Comparison of ENCODE assay signal across 23 cellular contexts in genomic region chr4:79257953-79258613, GRCh38.
"Had no signal": no experiment of that assay in that cellular context is flagged by ENCODE, and none has a peak within 500 bp of the region (broad histone marks: within the 10 kb centered on the region; RNA-seq: fewer than 3 reads in every experiment).

No MANE protein-coding gene starts in this region.

- H3K4me3 ChIP-seq: lower lobe of right lung, skin epidermis, suprapubic skin, thoracic aorta, tibial artery, upper lobe of right lung had no signal

- H3K36me3 ChIP-seq: lower lobe of right lung, neutrophil, suprapubic skin, thoracic aorta, upper lobe of right lung had no signal

- H3K9me3 ChIP-seq: lower lobe of right lung, thoracic aorta, tibial artery, upper lobe of right lung had no signal

- ATAC-seq: naive thymus-derived CD8-positive, alpha-beta T cell; sciatic nerve; upper lobe of right lung had no signal

- FAIRE-seq: keratinocyte, urothelium cell line had no signal

- DNase-seq: glutamatergic neuron; hippocampal formation; lower lobe of right lung; mammary epithelial cell; mesenchymal stem cell; naive thymus-derived CD8-positive, alpha-beta T cell; occipital lobe; stimulated activated CD4-positive, alpha-beta T cell treated with anti-CD3 and anti-CD28 coated beads, Interleukin-12 subunit alpha, Interleukin-12 subunit beta, amount 100 ng/mL, for 4 hours; stimulated activated CD4-positive, alpha-beta T cell treated with anti-CD3 and anti-CD28 coated beads, Interleukin-15, amount 100 ng/mL, for 24 hours; stimulated activated CD4-positive, alpha-beta T cell treated with anti-CD3 and anti-CD28 coated beads, Interleukin-2, amount 100 ng/mL, for 24 hours; stimulated activated CD4-positive, alpha-beta T cell treated with anti-CD3 and anti-CD28 coated beads, Interleukin-4, amount 100 ng/mL, for 1 hour; stimulated activated naive CD4-positive, alpha-beta T cell; tibial artery; trophoblast cell; upper lobe of right lung had no signal

- H3K9ac ChIP-seq: parathyroid adenoma had no signal

- H3K27ac ChIP-seq: lower lobe of right lung, neutrophil, parathyroid adenoma, skin epidermis, suprapubic skin, thoracic aorta, tibial artery, upper lobe of right lung had no signal

- H3K4me1 ChIP-seq: lower lobe of right lung, parathyroid adenoma, suprapubic skin, upper lobe of right lung had no signal
